13 cellular contexts compared by ENCODE assay signal in genomic region chr6:128754658-128755256, GRCh38.
DNase-seq lines count a peak whose midpoint lies in the region; ATAC-seq and TF ChIP-seq lines count a peak whose summit lies in the region.
"Had no signal": no experiment of that assay in that cellular context is flagged by ENCODE, and none has a peak within 500 bp of the region (broad histone marks: within the 10 kb centered on the region; RNA-seq: fewer than 3 reads in every experiment).

No MANE protein-coding gene starts in this region.

- H3K9me3 ChIP-seq in upper lobe of left lung, result no peaks in the 10 kb centered on the region
- H3K9me3 ChIP-seq: left ventricle myocardium inferior had no signal

- no peak overlapping the region for H3K27ac ChIP-seq in upper lobe of left lung
- H3K27ac ChIP-seq: left ventricle myocardium inferior, neural progenitor cell had no signal

- H3K27ac Mint-ChIP-seq in activated naive CD8-positive, alpha-beta T cell treated with anti-CD3 and anti-CD28 coated beads, Interleukin-2, amount 50 U/mL, for 24 hours, result no peak overlapping the region
- H3K27ac Mint-ChIP-seq: neural progenitor cell, T-helper 17 cell had no signal

- 80 to 93% methylated on average over 5 of the region's 5 CpGs for WGBS in upper lobe of left lung, 2 donors

- TF ChIP-seq EP300 in upper lobe of left lung (IDR thresholded peaks at IDR 0.05), result no peak

- peaks cover 9% of the 10 kb centered on the region for H3K27me3 Mint-ChIP-seq in activated naive CD8-positive, alpha-beta T cell treated with anti-CD3 and anti-CD28 coated beads, Interleukin-2, amount 50 U/mL, for 24 hours
- H3K27me3 Mint-ChIP-seq: T-helper 17 cell had no signal

- H3K4me3 Mint-ChIP-seq in activated naive CD8-positive, alpha-beta T cell treated with anti-CD3 and anti-CD28 coated beads, Interleukin-2, amount 50 U/mL, for 24 hours, result no peak overlapping the region
- H3K4me3 Mint-ChIP-seq: neural progenitor cell, T-helper 17 cell had no signal

- ATAC-seq in GM19324 (IDR thresholded peaks at IDR 0.05; ENCODE audit: low FRiP score, unreplicated experiment) (peak; percentile 99), HG02571 (IDR thresholded peaks at IDR 0.05; ENCODE audit: unreplicated experiment) (peak; percentile 97), HG03159 (IDR thresholded peaks at IDR 0.05; ENCODE audit: unreplicated experiment) (peak; percentile 99), upper lobe of left lung (ENCODE audit: low FRiP score in 2 of 2) (no peak)
- no peak for ATAC-seq in activated naive CD8-positive, alpha-beta T cell treated with anti-CD3 and anti-CD28 coated beads, Interleukin-2, amount 50 U/mL, for 24 hours
- ATAC-seq: T-helper 17 cell had no signal

- H3K36me3 Mint-ChIP-seq in activated naive CD8-positive, alpha-beta T cell treated with anti-CD3 and anti-CD28 coated beads, Interleukin-2, amount 50 U/mL, for 24 hours (ENCODE audit: low read depth), result no peaks in the 10 kb centered on the region
- H3K36me3 Mint-ChIP-seq: neural progenitor cell had no signal

- H3K4me3 ChIP-seq in upper lobe of left lung, result no peak overlapping the region
- H3K4me3 ChIP-seq: left ventricle myocardium inferior, neural progenitor cell had no signal

- H3K9me3 Mint-ChIP-seq in activated naive CD8-positive, alpha-beta T cell treated with anti-CD3 and anti-CD28 coated beads, Interleukin-2, amount 50 U/mL, for 24 hours, result no peaks in the 10 kb centered on the region
- H3K9me3 Mint-ChIP-seq: neural progenitor cell had no signal

- H3K4me1 Mint-ChIP-seq in activated naive CD8-positive, alpha-beta T cell treated with anti-CD3 and anti-CD28 coated beads, Interleukin-2, amount 50 U/mL, for 24 hours, result no peaks in the 10 kb centered on the region
- H3K4me1 Mint-ChIP-seq: neural progenitor cell, T-helper 17 cell had no signal

- TF ChIP-seq POLR2A in upper lobe of left lung (IDR thresholded peaks at IDR 0.05), result no peak

- no peaks in the 10 kb centered on the region for H3K4me1 ChIP-seq in upper lobe of left lung
- H3K4me1 ChIP-seq: neural progenitor cell had no signal

- peak; percentile 38 for DNase-seq in GM10266 (ENCODE audit: extremely low spot score)
- DNase-seq in NCI-H146 treated with DMSO at 0.1 percent for 48 hours (lab: John Stamatoyannopoulos, UW; ENCODE audit: unreplicated experiment), result no peak
- DNase-seq in upper lobe of left lung, result no peak
- DNase-seq in activated naive CD8-positive, alpha-beta T cell treated with anti-CD3 and anti-CD28 coated beads, Interleukin-2, amount 50 U/mL, for 24 hours, result no peak
- no peak for DNase-seq in islet precursor cell
- DNase-seq: activated CD8-positive, alpha-beta memory T cell treated with anti-CD3 and anti-CD28 coated beads for 24 hours; left ventricle myocardium inferior; NCI-H187 treated with DMSO at 0.1 percent for 48 hours; T-helper 17 cell had no signal

- TF ChIP-seq CTCF in GM10266 (IDR thresholded peaks at IDR 0.05; ENCODE audit: control insufficient read depth, insufficient read depth, low read depth, missing control alignments), result no peak
- no peak for TF ChIP-seq CTCF in upper lobe of left lung (IDR thresholded peaks at IDR 0.05)

- no peaks in the 10 kb centered on the region for H3K27me3 ChIP-seq in upper lobe of left lung
- H3K27me3 ChIP-seq: neural progenitor cell had no signal

- no peaks in the 10 kb centered on the region for H3K36me3 ChIP-seq in upper lobe of left lung
- H3K36me3 ChIP-seq: left ventricle myocardium inferior, neural progenitor cell had no signal

Comparison
In these comparisons a context has a peak if more than half of its experiments do, and no peak if none do; other contexts are left out.
1. ATAC-seq: peak in GM19324 (single experiment), HG02571 (single experiment) and HG03159 (single experiment); none in upper lobe of left lung (0 of 2) and activated naive CD8-positive, alpha-beta T cell treated with anti-CD3 and anti-CD28 coated beads, Interleukin-2, amount 50 U/mL, for 24 hours (single experiment).